Comparison of ENCODE assay signal across 10 cellular contexts in genomic region chr18:56235061-56235772, GRCh38.
DNase-seq lines count a peak whose midpoint lies in the region; ATAC-seq and TF ChIP-seq lines count a peak whose summit lies in the region.
"Had no signal": no experiment of that assay in that cellular context is flagged by ENCODE, and none has a peak within 500 bp of the region (broad histone marks: within the 10 kb centered on the region; RNA-seq: fewer than 3 reads in every experiment).

No MANE protein-coding gene starts in this region.

- ATAC-seq in GM19328 (IDR thresholded peaks at IDR 0.05; ENCODE audit: unreplicated experiment) (peak; percentile 78), HG02798 (IDR thresholded peaks at IDR 0.05; ENCODE audit: poor library complexity, unreplicated experiment) (peak; percentile 89)
- peak; percentile 40 for ATAC-seq in naive thymus-derived CD4-positive, alpha-beta T cell
- ATAC-seq in activated naive CD4-positive, alpha-beta T cell treated with anti-CD3 and anti-CD28 coated beads, Interleukin-2, amount 50 U/mL, for 72 hours, result no peak
- ATAC-seq: left lobe of liver had no signal

- H3K4me3 ChIP-seq in naive thymus-derived CD4-positive, alpha-beta T cell (ENCODE audit: low read length), result no peak overlapping the region

- no peak overlapping the region for H3K27ac ChIP-seq in naive thymus-derived CD4-positive, alpha-beta T cell (ENCODE audit: low read depth, low read length)

- H3K4me1 Mint-ChIP-seq in naive thymus-derived CD4-positive, alpha-beta T cell, result peaks cover 0 to 3% (median 0%) of the 10 kb centered on the region in 7 donors
- H3K4me1 Mint-ChIP-seq in CD14-positive monocyte, result peaks cover 12% of the 10 kb centered on the region

- no peak overlapping the region for H3K4me3 Mint-ChIP-seq in naive thymus-derived CD4-positive, alpha-beta T cell
- H3K4me3 Mint-ChIP-seq in CD14-positive monocyte, result peak overlapping the region in 1 of 2 donors; percentile 65

- peak; percentile 68 for DNase-seq in NCI-H2227 (lab: John Stamatoyannopoulos, UW; ENCODE audit: unreplicated experiment)
- DNase-seq in naive thymus-derived CD4-positive, alpha-beta T cell, result no peak
- DNase-seq in stimulated activated CD4-positive, alpha-beta T cell treated with anti-CD3 and anti-CD28 coated beads, Interleukin-4, amount 100 ng/mL, for 1 hour, result no peak
- DNase-seq in activated naive CD4-positive, alpha-beta T cell treated with anti-CD3 and anti-CD28 coated beads, Interleukin-2, amount 50 U/mL, for 72 hours (ENCODE audit: low spot score in 2 of 2), result no peak
- no peak for DNase-seq in CD14-positive monocyte (ENCODE audit: low spot score)
- DNase-seq in activated effector memory CD4-positive, alpha-beta T cell treated with Interleukin-2 at 50 U/mL for 16 hours, result no peak
- DNase-seq: effector CD4-positive, alpha-beta T cell had no signal

- H3K9me3 Mint-ChIP-seq in naive thymus-derived CD4-positive, alpha-beta T cell, result peaks cover 4 to 22% (median 8%) of the 10 kb centered on the region in 11 donors
- peaks cover 21 to 28% of the 10 kb centered on the region in 2 donors for H3K9me3 Mint-ChIP-seq in activated naive CD4-positive, alpha-beta T cell treated with anti-CD3 and anti-CD28 coated beads, Interleukin-2, amount 50 U/mL, for 72 hours
- H3K9me3 Mint-ChIP-seq in CD14-positive monocyte, result peaks cover 2 to 14% (median 10%) of the 10 kb centered on the region in 7 donors

- no peak for TF ChIP-seq CTCF in CD14-positive monocyte (IDR thresholded peaks at IDR 0.05)

- intact Hi-C loops in naive thymus-derived CD4-positive, alpha-beta T cell (cut with micrococcal nuclease), result no loop called here
- intact Hi-C loops in CD14-positive monocyte (cut with micrococcal nuclease), result no loop called here

- no peaks in the 10 kb centered on the region for H3K36me3 ChIP-seq in naive thymus-derived CD4-positive, alpha-beta T cell (ENCODE audit: control insufficient read depth in 2 of 3, insufficient read depth in 3 of 3, low read length in 3 of 3)

- H3K9me3 ChIP-seq in naive thymus-derived CD4-positive, alpha-beta T cell (ENCODE audit: control insufficient read depth in 2 of 3, low read length in 3 of 3), result no peaks in the 10 kb centered on the region

- no peak overlapping the region for H3K27ac Mint-ChIP-seq in naive thymus-derived CD4-positive, alpha-beta T cell
- H3K27ac Mint-ChIP-seq in activated naive CD4-positive, alpha-beta T cell treated with anti-CD3 and anti-CD28 coated beads, Interleukin-2, amount 50 U/mL, for 72 hours, result no peak overlapping the region
- peak overlapping the region in 2 of 7 donors; percentile 72 to 73 for H3K27ac Mint-ChIP-seq in CD14-positive monocyte

- no peaks in the 10 kb centered on the region for H3K27me3 ChIP-seq in naive thymus-derived CD4-positive, alpha-beta T cell (ENCODE audit: control insufficient read depth in 2 of 2, insufficient read depth in 2 of 2, low read length in 2 of 2)

- CTCF ChIA-PET in naive thymus-derived CD4-positive, alpha-beta T cell (lab: Charles Lee), result no interaction called here

- no peaks in the 10 kb centered on the region for H3K4me1 ChIP-seq in naive thymus-derived CD4-positive, alpha-beta T cell (ENCODE audit: control insufficient read depth in 2 of 2, insufficient read depth in 2 of 2, low read length in 2 of 2)

- no peaks in the 10 kb centered on the region for H3K36me3 Mint-ChIP-seq in naive thymus-derived CD4-positive, alpha-beta T cell
- H3K36me3 Mint-ChIP-seq in activated naive CD4-positive, alpha-beta T cell treated with anti-CD3 and anti-CD28 coated beads, Interleukin-2, amount 50 U/mL, for 72 hours, result peaks cover 0 to 13% of the 10 kb centered on the region in 2 donors
- no peaks in the 10 kb centered on the region for H3K36me3 Mint-ChIP-seq in CD14-positive monocyte

- peaks cover 0 to 14% (median 8%) of the 10 kb centered on the region in 5 donors for H3K27me3 Mint-ChIP-seq in naive thymus-derived CD4-positive, alpha-beta T cell
- H3K27me3 Mint-ChIP-seq in CD14-positive monocyte (ENCODE audit: low read depth in 3 of 3), result peaks cover 0 to 5% (median 0%) of the 10 kb centered on the region in 3 donors

- POLR2A ChIA-PET in naive thymus-derived CD4-positive, alpha-beta T cell (lab: Charles Lee), result no interaction called here

Comparison
In these comparisons a context has a peak if more than half of its experiments do, and no peak if none do; other contexts are left out.
1. ATAC-seq: peak in GM19328 (single experiment), HG02798 (single experiment) and naive thymus-derived CD4-positive, alpha-beta T cell (single experiment); none in activated naive CD4-positive, alpha-beta T cell treated with anti-CD3 and anti-CD28 coated beads, Interleukin-2, amount 50 U/mL, for 72 hours (0 of 2).